In the genomic region with DNA sequence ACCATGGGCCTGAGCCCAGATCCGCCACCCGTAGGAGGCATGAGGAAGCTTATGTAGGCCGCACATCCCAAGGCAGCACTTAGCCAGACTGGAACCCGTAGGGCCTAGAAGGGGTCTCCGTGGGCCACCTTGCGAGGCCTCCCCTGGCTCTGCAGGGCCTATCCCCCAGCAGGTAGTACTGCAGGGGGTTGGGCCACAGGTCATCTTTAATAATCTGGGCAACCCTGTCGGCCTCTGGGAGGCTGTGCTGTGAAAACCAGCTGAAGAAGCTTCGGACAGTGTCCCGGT, we compare ENCODE assay signal across 12 cellular contexts. TPM values are rescaled to one million over a fixed set of nuclear protein-coding genes. Genes with fewer than 3 reads are reported as not detected.
DNase-seq lines count a peak whose midpoint lies in the region; ATAC-seq, FAIRE-seq and TF ChIP-seq lines count a peak whose summit lies in the region.
"Had no signal": no experiment of that assay in that cellular context is flagged by ENCODE, and none has a peak within 500 bp of the region (broad histone marks: within the 10 kb centered on the region; RNA-seq: fewer than 3 reads in every experiment).

No MANE protein-coding gene starts in this region.

- H3K9me3 ChIP-seq in astrocyte (ENCODE audit: insufficient read depth, low read depth, low read length) (no peaks in the 10 kb centered on the region), thoracic aorta (no peaks in the 10 kb centered on the region)

- peak overlapping the region; percentile 86 for H3K9ac ChIP-seq in astrocyte (ENCODE audit: low read length)

- H3K4me3 ChIP-seq in astrocyte (ENCODE audit: insufficient read depth, low read depth, low read length): peak overlapping the region; percentile 69
- peak overlapping the region; percentile 88 for H3K4me3 ChIP-seq in thoracic aorta

- TF ChIP-seq CTCF in astrocyte (IDR thresholded peaks at IDR 0.05; ENCODE audit: insufficient read depth, low read depth, low read length): no peak
- TF ChIP-seq CTCF in mesothelial cell of epicardium (IDR thresholded peaks at IDR 0.05; ENCODE audit: unreplicated experiment): no peak
- no peak for TF ChIP-seq CTCF in thoracic aorta (IDR thresholded peaks at IDR 0.05)

- H3K4me3 Mint-ChIP-seq in activated naive CD4-positive, alpha-beta T cell treated with anti-CD3 and anti-CD28 coated beads for 36 hours: peak overlapping the region; percentile 62
- H3K4me3 Mint-ChIP-seq in astrocyte (ENCODE audit: unreplicated experiment) (no peak overlapping the region), mesothelial cell of epicardium (peak overlapping the region; percentile 78)

- no peak for TF ChIP-seq POLR2A in H54 (IDR thresholded peaks at IDR 0.05; ENCODE audit: low read depth, low read length)

- CTCF ChIA-PET in activated naive CD4-positive, alpha-beta T cell treated with anti-CD3 and anti-CD28 coated beads for 36 hours (lab: Charles Lee): interaction anchor here (0.6 to 1.6 kb wide), 3 partner anchors 15 to 210 kb away, joined by 3 read pairs; no protein-coding TSS in a partner anchor

- no peaks in the 10 kb centered on the region for H3K27me3 Mint-ChIP-seq in activated naive CD4-positive, alpha-beta T cell treated with anti-CD3 and anti-CD28 coated beads for 36 hours (ENCODE audit: low read depth)
- no peaks in the 10 kb centered on the region for H3K27me3 Mint-ChIP-seq in astrocyte (ENCODE audit: low read depth, unreplicated experiment)
- H3K27me3 Mint-ChIP-seq in mesothelial cell of epicardium (ENCODE audit: low read depth): no peaks in the 10 kb centered on the region

- H3K27ac ChIP-seq in astrocyte (ENCODE audit: low read depth, low read length) (no peak overlapping the region), thoracic aorta (no peak overlapping the region)

- no peaks in the 10 kb centered on the region for H3K9me3 Mint-ChIP-seq in activated naive CD4-positive, alpha-beta T cell treated with anti-CD3 and anti-CD28 coated beads for 36 hours
- H3K9me3 Mint-ChIP-seq in astrocyte (ENCODE audit: unreplicated experiment) (no peaks in the 10 kb centered on the region), mesothelial cell of epicardium (no peaks in the 10 kb centered on the region)

- ATAC-seq in thoracic aorta (ENCODE audit: insufficient number of reproducible peaks, low FRiP score, low read depth) (no peak), GM18511 (IDR thresholded peaks at IDR 0.05; ENCODE audit: unreplicated experiment) (no peak)

- peak overlapping the region; percentile 95 for H2AFZ ChIP-seq in astrocyte (ENCODE audit: low read depth, low read length)

- peaks cover 9% of the 10 kb centered on the region for H3K79me2 ChIP-seq in astrocyte (ENCODE audit: insufficient read depth, low read length)

- H4K20me1 ChIP-seq in astrocyte (ENCODE audit: insufficient read depth, low read length): no peaks in the 10 kb centered on the region

- H3K4me2 ChIP-seq in astrocyte (ENCODE audit: low read length): peak overlapping the region; percentile 95

- peaks cover 12% of the 10 kb centered on the region for H3K4me1 ChIP-seq in astrocyte (ENCODE audit: insufficient read depth, low read length)
- peaks cover 9 to 13% of the 10 kb centered on the region in 2 donors for H3K4me1 ChIP-seq in thoracic aorta (ENCODE audit: control insufficient read depth in 1 of 2, low read depth in 2 of 2)

- peaks cover 42% of the 10 kb centered on the region for H3K4me1 Mint-ChIP-seq in activated naive CD4-positive, alpha-beta T cell treated with anti-CD3 and anti-CD28 coated beads for 36 hours (ENCODE audit: low read depth)
- H3K4me1 Mint-ChIP-seq in astrocyte (ENCODE audit: low read depth, unreplicated experiment) (peaks cover 10% of the 10 kb centered on the region), mesothelial cell of epicardium (peaks cover 27% of the 10 kb centered on the region)

- H3K36me3 ChIP-seq in astrocyte (ENCODE audit: insufficient read depth, low read length) (peaks cover 2% of the 10 kb centered on the region), thoracic aorta (no peaks in the 10 kb centered on the region)

- intact Hi-C loops in activated naive CD4-positive, alpha-beta T cell treated with anti-CD3 and anti-CD28 coated beads for 36 hours (cut with micrococcal nuclease): no loop called here

- peaks cover 12% of the 10 kb centered on the region for H3K36me3 Mint-ChIP-seq in activated naive CD4-positive, alpha-beta T cell treated with anti-CD3 and anti-CD28 coated beads for 36 hours (ENCODE audit: low read depth)
- H3K36me3 Mint-ChIP-seq in astrocyte (ENCODE audit: low read depth, unreplicated experiment): peaks cover 3% of the 10 kb centered on the region
- H3K36me3 Mint-ChIP-seq in mesothelial cell of epicardium: peaks cover 5% of the 10 kb centered on the region

- H3K27me3 ChIP-seq in astrocyte (ENCODE audit: insufficient read depth, low read length) (no peaks in the 10 kb centered on the region), thoracic aorta (replicated peaks; ENCODE audit: insufficient read depth) (no peaks in the 10 kb centered on the region)

- H3K27ac Mint-ChIP-seq in activated naive CD4-positive, alpha-beta T cell treated with anti-CD3 and anti-CD28 coated beads for 36 hours: no peak overlapping the region
- H3K27ac Mint-ChIP-seq in astrocyte (ENCODE audit: unreplicated experiment): no peak overlapping the region
- peak overlapping the region; percentile 75 for H3K27ac Mint-ChIP-seq in mesothelial cell of epicardium

- DNase-seq in activated naive CD4-positive, alpha-beta T cell treated with anti-CD3 and anti-CD28 coated beads for 36 hours: no peak
- no peak for DNase-seq in activated naive CD4-positive, alpha-beta T cell treated with Interleukin-2 at 50 U/mL for 16 hours
- no peak for DNase-seq in astrocyte (ENCODE audit: low read depth)
- DNase-seq in mesothelial cell of epicardium (ENCODE audit: low spot score in 2 of 2, unreplicated experiment in 2 of 2): no peak
- DNase-seq in thoracic aorta (ENCODE audit: low spot score): no peak
- no peak for DNase-seq in AG08396 (ENCODE audit: low spot score)
- DNase-seq in H54 (ENCODE audit: insufficient read length, low spot score): no peak
- DNase-seq: NCI-H2081 treated with DMSO at 0.1 percent for 48 hours had no signal

- FAIRE-seq in astrocyte (lab: Jason Lieb, UNC) (no peak), H54 (lab: Jason Lieb, UNC) (no peak)
- FAIRE-seq: endometrium, GM12892, small intestine had no signal

RNA-seq across cellular contexts. Expression of a gene that starts 18.5 kb away (rescaled TPM):
- total RNA-seq in activated naive CD4-positive, alpha-beta T cell treated with anti-CD3 and anti-CD28 coated beads for 36 hours: 10 to 100 TPM; 63.3 to 64.9 TPM
- 14.7 and 15.3 TPM in 2 replicates for total RNA-seq in astrocyte
- total RNA-seq in mesothelial cell of epicardium: 37.4 to 38.1 TPM (median 37.8 TPM) in 3 replicates
- 1 to 10 TPM; 3.8 to 7.5 TPM for total RNA-seq in thoracic aorta

RNA-seq across cellular contexts. Expression of a gene that starts 18.6 kb away (rescaled TPM):
- 10 to 100 TPM; 37.1 to 38.9 TPM for total RNA-seq in activated naive CD4-positive, alpha-beta T cell treated with anti-CD3 and anti-CD28 coated beads for 36 hours
- total RNA-seq in astrocyte (60.6 and 65.5 TPM in 2 replicates), mesothelial cell of epicardium (43.7 to 46.3 TPM (median 45.3 TPM) in 3 replicates), thoracic aorta (10 to 100 TPM; 30.8 to 37.1 TPM)
